Comparison of ENCODE assay signal across 14 cellular contexts in the genomic region with DNA sequence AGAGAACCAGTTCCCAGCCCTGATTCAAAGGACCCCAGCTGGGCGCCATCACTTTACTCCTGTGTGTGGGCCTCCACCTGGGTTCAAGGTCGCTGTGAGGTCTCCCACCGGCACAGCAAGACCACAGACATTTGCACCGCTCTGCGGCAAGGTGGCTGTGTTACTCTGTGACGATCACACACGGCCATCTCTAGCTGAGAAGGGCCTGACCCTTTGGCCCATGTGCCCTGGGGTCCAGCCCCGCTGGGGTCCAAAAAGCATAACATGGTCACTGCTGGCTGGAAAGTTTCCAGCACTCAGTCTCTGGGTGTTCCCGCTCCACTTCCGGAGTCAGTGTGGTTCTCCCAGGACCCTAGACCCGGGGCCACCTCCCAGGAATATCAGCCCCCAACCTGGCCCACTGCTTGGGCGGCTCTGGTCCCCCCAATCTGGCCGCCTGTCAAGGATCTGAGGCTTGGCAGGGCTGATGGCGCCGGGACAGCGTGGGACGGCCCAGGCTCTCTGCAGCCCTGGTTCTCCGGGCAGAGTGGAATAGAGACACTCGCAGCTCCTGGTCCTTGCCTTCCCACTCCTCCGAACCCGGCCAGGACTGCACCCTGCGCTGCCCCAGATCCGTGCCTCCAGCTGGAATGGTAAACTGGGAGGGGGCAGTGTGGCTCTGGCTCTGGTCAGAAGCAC. TPM values are rescaled to one million over a fixed set of nuclear protein-coding genes. Genes with fewer than 3 reads are reported as not detected.
"Had no signal": no experiment of that assay in that cellular context is flagged by ENCODE, and none has a peak within 500 bp of the region (broad histone marks: within the 10 kb centered on the region; RNA-seq: fewer than 3 reads in every experiment).

No MANE protein-coding gene starts in this region.

- ATAC-seq: activated CD4-positive, alpha-beta T cell treated with anti-CD3 and anti-CD28 coated beads for 36 hours; activated CD8-positive, alpha-beta T cell treated with anti-CD3 and anti-CD28 coated beads, Interleukin-2, amount 10 ng/mL, durations not matched to agents 7 days and 5 days; mucosa of descending colon; naive thymus-derived CD8-positive, alpha-beta T cell; T-cell had no signal

- H3K9me3 ChIP-seq: mucosa of descending colon, uterus had no signal

- H3K27ac Mint-ChIP-seq: activated CD4-positive, alpha-beta T cell treated with anti-CD3 and anti-CD28 coated beads for 36 hours; activated CD8-positive, alpha-beta T cell treated with anti-CD3 and anti-CD28 coated beads, Interleukin-2, amount 10 ng/mL, durations not matched to agents 7 days and 5 days; activated T-helper 1 cell treated with anti-CD3 and anti-CD28 coated beads, Interleukin-12 subunit alpha, Interleukin-12 subunit beta, Interleukin-2, Interleukin-4 antibody, amounts not matched to agents 30 ng/mL and 10 ng/mL and 1 ng/mL, durations not matched to agents 14 hours and 24 hours and 36 hours; dendritic cell treated with granulocyte-macrophage colony-stimulating factor and Interleukin-4, amounts not matched to agents 40 ng/mL and 50 ng/mL, for 4 days; T-cell had no signal

- H3K27ac ChIP-seq: skin epidermis, uterus had no signal

- H3K4me3 Mint-ChIP-seq: activated CD4-positive, alpha-beta T cell treated with anti-CD3 and anti-CD28 coated beads for 36 hours; activated CD8-positive, alpha-beta T cell treated with anti-CD3 and anti-CD28 coated beads, Interleukin-2, amount 10 ng/mL, durations not matched to agents 7 days and 5 days; activated T-helper 1 cell treated with anti-CD3 and anti-CD28 coated beads, Interleukin-12 subunit alpha, Interleukin-12 subunit beta, Interleukin-2, Interleukin-4 antibody, amounts not matched to agents 30 ng/mL and 10 ng/mL and 1 ng/mL, durations not matched to agents 14 hours and 24 hours and 36 hours; central memory CD8-positive, alpha-beta T cell; dendritic cell treated with granulocyte-macrophage colony-stimulating factor and Interleukin-4, amounts not matched to agents 40 ng/mL and 50 ng/mL, for 4 days had no signal

- H3K4me3 ChIP-seq: mucosa of descending colon, skin epidermis, uterus had no signal

- H3K36me3 Mint-ChIP-seq: T-cell had no signal

- H3K36me3 ChIP-seq: uterus had no signal

- H3K9me3 Mint-ChIP-seq: activated T-helper 1 cell treated with anti-CD3 and anti-CD28 coated beads, Interleukin-12 subunit alpha, Interleukin-12 subunit beta, Interleukin-2, Interleukin-4 antibody, amounts not matched to agents 30 ng/mL and 10 ng/mL and 1 ng/mL, durations not matched to agents 14 hours and 24 hours and 36 hours; central memory CD8-positive, alpha-beta T cell; dendritic cell treated with granulocyte-macrophage colony-stimulating factor and Interleukin-4, amounts not matched to agents 40 ng/mL and 50 ng/mL, for 4 days; naive thymus-derived CD8-positive, alpha-beta T cell; T-cell had no signal

- DNase-seq: activated CD4-positive, alpha-beta T cell treated with anti-CD3 and anti-CD28 coated beads for 36 hours; activated CD8-positive, alpha-beta T cell treated with anti-CD3 and anti-CD28 coated beads, Interleukin-2, amount 10 ng/mL, durations not matched to agents 7 days and 5 days; activated naive CD4-positive, alpha-beta T cell; left cardiac atrium; mucosa of descending colon; T-cell; T1000; uterus had no signal

RNA-seq across cellular contexts. Expression of gene LMX1B, which starts 3.9 kb away (rescaled TPM):
- total RNA-seq: activated CD4-positive, alpha-beta T cell treated with anti-CD3 and anti-CD28 coated beads for 36 hours; activated CD8-positive, alpha-beta T cell treated with anti-CD3 and anti-CD28 coated beads, Interleukin-2, amount 10 ng/mL, durations not matched to agents 7 days and 5 days; activated T-helper 1 cell treated with anti-CD3 and anti-CD28 coated beads, Interleukin-12 subunit alpha, Interleukin-12 subunit beta, Interleukin-2, Interleukin-4 antibody, amounts not matched to agents 30 ng/mL and 10 ng/mL and 1 ng/mL, durations not matched to agents 14 hours and 24 hours and 36 hours; lung microvascular endothelial cell; naive thymus-derived CD8-positive, alpha-beta T cell; T-cell; uterus had no signal
- polyA plus RNA-seq: naive thymus-derived CD8-positive, alpha-beta T cell had no signal
